Comparison of ENCODE assay signal across 9 cellular contexts in genomic region chr2:98637401-98638144, GRCh38. TPM values are rescaled to one million over a fixed set of nuclear protein-coding genes. Genes with fewer than 3 reads are reported as not detected.
DNase-seq lines count a peak whose midpoint lies in the region; ATAC-seq, FAIRE-seq and TF ChIP-seq lines count a peak whose summit lies in the region.
"Had no signal": no experiment of that assay in that cellular context is flagged by ENCODE, and none has a peak within 500 bp of the region (broad histone marks: within the 10 kb centered on the region; RNA-seq: fewer than 3 reads in every experiment).

No MANE protein-coding gene starts in this region.

- no peaks in the 10 kb centered on the region for H3K27me3 Mint-ChIP-seq in activated T-cell treated with anti-CD3 and anti-CD28 coated beads, Interleukin-2, amount 50 U/mL, for 24 hours
- H3K27me3 Mint-ChIP-seq in HFFc6 (ENCODE audit: insufficient read depth), result peaks cover 22% of the 10 kb centered on the region

- peak overlapping the region; percentile 91 for H3K27ac Mint-ChIP-seq in activated T-cell treated with anti-CD3 and anti-CD28 coated beads, Interleukin-2, amount 50 U/mL, for 24 hours
- H3K27ac Mint-ChIP-seq in HFFc6, result no peak overlapping the region

- FAIRE-seq in RCC 7860 (lab: Jason Lieb, UNC), result no peak

- H3K4me1 Mint-ChIP-seq in activated T-cell treated with anti-CD3 and anti-CD28 coated beads, Interleukin-2, amount 50 U/mL, for 24 hours (ENCODE audit: low read depth), result peaks cover 39% of the 10 kb centered on the region
- H3K4me1 Mint-ChIP-seq in HFFc6 (ENCODE audit: low read depth), result peaks cover 9% of the 10 kb centered on the region; the same call in 1 of the 2 replicates

- peaks cover 65% of the 10 kb centered on the region for H3K36me3 Mint-ChIP-seq in activated T-cell treated with anti-CD3 and anti-CD28 coated beads, Interleukin-2, amount 50 U/mL, for 24 hours (ENCODE audit: low read depth)
- no peaks in the 10 kb centered on the region for H3K36me3 Mint-ChIP-seq in HFFc6 (ENCODE audit: low read depth)

- no peaks in the 10 kb centered on the region for H3K9me3 Mint-ChIP-seq in activated T-cell treated with anti-CD3 and anti-CD28 coated beads, Interleukin-2, amount 50 U/mL, for 24 hours
- no peaks in the 10 kb centered on the region for H3K9me3 Mint-ChIP-seq in HFFc6

- H3K4me3 Mint-ChIP-seq in activated T-cell treated with anti-CD3 and anti-CD28 coated beads, Interleukin-2, amount 50 U/mL, for 24 hours, result peak overlapping the region; percentile 64
- no peak overlapping the region for H3K4me3 Mint-ChIP-seq in HFFc6

- peak; percentile 63 for ATAC-seq in GM19324 (IDR thresholded peaks at IDR 0.05; ENCODE audit: low FRiP score, unreplicated experiment)
- peak; percentile 68 for ATAC-seq in HG03097 (IDR thresholded peaks at IDR 0.05; ENCODE audit: low FRiP score, unreplicated experiment)

- no peak for TF ChIP-seq CTCF in HFFc6 (IDR thresholded peaks at IDR 0.05)

- DNase-seq in activated T-cell treated with anti-CD3 and anti-CD28 coated beads, Interleukin-2, amount 50 U/mL, for 24 hours, result peak; percentile 47
- peak; percentile 19 for DNase-seq in stimulated activated CD8-positive, alpha-beta memory T cell treated with anti-CD3 and anti-CD28 coated beads, Interleukin-12 subunit alpha, Interleukin-12 subunit beta, amount 100 ng/mL, for 24 hours (ENCODE audit: extremely low read depth)
- no peak for DNase-seq in NCI-H187 (lab: John Stamatoyannopoulos, UW)
- DNase-seq in HFFc6, result no peak
- DNase-seq in NCI-H1694 treated with DMSO at 0.1 percent for 48 hours (lab: John Stamatoyannopoulos, UW), result no peak
- DNase-seq in RCC 7860 (ENCODE audit: low spot score), result no peak
- DNase-seq: brain microvascular endothelial cell had no signal

RNA-seq across cellular contexts. Expression of gene UNC50, which starts 29.2 kb away (rescaled TPM):
- total RNA-seq in HFFc6 (2021; fragmentation: NEBNext Ultra II Directional; extraction: Animal tissue kit (Norgen Biotek cat#: 25700)), result 10 to 100 TPM; 38.3 to 43.2 (median 41.6) TPM

RNA-seq across cellular contexts. Expression of gene COA5, which starts 29.3 kb away (rescaled TPM):
- total RNA-seq in HFFc6 (2021; fragmentation: NEBNext Ultra II Directional; extraction: Animal tissue kit (Norgen Biotek cat#: 25700)), result 10 to 100 TPM; 12.5 to 16.9 (median 15.7) TPM

Comparison
In these comparisons a context has a peak if more than half of its experiments do, and no peak if none do; other contexts are left out.
1. DNase-seq: peak in activated T-cell treated with anti-CD3 and anti-CD28 coated beads, Interleukin-2, amount 50 U/mL, for 24 hours (single experiment) and stimulated activated CD8-positive, alpha-beta memory T cell treated with anti-CD3 and anti-CD28 coated beads, Interleukin-12 subunit alpha, Interleukin-12 subunit beta, amount 100 ng/mL, for 24 hours (single experiment); none in NCI-H187 (0 of 2), HFFc6 (single experiment), NCI-H1694 treated with DMSO at 0.1 percent for 48 hours (single experiment) and RCC 7860 (single experiment).